Comparison of ENCODE assay signal across 1 cellular context in the genomic region with DNA sequence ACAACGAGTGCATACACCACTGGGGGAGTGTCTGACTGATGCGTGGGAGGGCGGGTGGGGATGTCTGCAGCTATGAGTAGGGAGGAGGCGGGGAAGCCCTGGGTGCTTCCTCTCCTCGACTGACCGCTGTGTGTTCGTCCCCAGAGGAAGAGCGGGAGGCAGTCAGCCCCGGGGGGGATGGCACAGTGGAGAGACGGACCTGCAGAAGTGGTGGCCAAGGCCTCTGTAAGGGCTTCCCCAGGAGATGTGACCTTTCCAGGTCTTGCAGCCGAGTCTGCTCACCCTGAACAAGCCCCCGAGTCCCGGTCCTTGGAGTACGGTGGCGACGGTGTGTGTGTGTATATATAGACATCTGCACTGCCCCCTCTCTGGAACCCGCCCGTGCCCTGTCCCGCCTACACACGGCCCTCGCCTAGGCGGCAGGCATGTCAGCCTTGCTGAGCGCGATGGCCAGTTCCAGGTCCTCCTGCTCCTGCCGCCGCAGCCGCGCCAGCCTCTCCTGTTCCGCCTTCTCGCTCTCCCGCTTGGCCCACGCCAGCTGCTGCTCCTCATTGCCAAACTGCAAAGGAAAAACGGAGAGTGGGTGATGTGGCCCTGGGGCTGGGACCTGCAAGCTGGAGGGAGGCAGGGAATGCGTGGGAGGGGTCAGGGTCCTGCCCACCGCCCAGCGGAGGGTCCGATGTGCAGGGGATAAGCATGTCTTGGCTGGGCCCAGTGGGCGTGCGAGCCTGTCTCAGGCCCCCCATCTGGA.
TF ChIP-seq lines count a peak whose summit lies in the region.

No MANE protein-coding gene starts in this region.

TF ChIP-seq in H1, 55 proteins besides CTCF, POLR2A, EP300 and RAD21:
- TF ChIP-seq CTBP2 (IDR thresholded peaks at IDR 0.05; ENCODE audit: borderline replicate concordance, insufficient read depth, insufficient read length, low read length) (no peak), KDM4A (IDR thresholded peaks at IDR 0.05; ENCODE audit: low read depth, low read length, severe bottlenecking) (no peak), CBX8 (IDR thresholded peaks at IDR 0.05; ENCODE audit: borderline replicate concordance, low read depth, low read length) (no peak), CHD2 (IDR thresholded peaks at IDR 0.05; ENCODE audit: low read length) (no peak)
